1 cellular context compared by ENCODE assay signal in the genomic region with DNA sequence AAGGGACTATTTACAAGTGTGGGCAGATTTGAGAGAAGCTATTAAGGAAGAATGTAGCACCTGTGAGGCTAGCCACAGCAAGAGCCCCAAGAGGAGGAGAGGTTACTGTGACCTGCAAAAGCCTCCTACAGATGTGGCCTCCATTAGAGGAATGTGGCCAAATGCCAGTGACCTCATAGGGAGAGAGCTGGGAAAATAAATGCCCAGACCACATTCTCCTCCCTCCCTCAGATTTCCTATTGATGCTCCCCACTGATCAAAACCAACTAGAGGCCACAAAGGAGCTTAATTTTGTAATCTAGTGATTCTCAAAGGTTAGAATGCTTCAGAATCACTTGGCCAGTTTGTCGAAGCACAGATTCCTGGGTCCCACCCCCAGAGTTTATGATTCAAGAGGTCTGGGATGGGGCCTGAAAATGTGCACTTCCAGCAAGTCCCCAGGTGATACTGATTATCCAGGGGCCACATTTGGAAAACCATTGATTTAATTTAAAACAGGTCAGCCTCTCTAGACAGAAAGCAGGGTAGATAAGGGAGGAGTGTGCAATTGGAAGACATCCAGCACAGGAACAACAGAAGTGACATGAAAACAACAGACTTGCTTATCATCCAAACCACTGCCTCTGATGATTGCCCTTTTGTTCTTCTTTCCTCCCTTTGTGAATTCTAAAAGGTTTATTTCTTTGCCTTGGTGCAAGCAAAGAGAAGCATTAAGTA.
TF ChIP-seq lines count a peak whose summit lies in the region.

No MANE protein-coding gene starts in this region.

TF ChIP-seq in H1, 55 proteins besides CTCF, POLR2A, EP300 and RAD21:
- TF ChIP-seq, protein P1, sequence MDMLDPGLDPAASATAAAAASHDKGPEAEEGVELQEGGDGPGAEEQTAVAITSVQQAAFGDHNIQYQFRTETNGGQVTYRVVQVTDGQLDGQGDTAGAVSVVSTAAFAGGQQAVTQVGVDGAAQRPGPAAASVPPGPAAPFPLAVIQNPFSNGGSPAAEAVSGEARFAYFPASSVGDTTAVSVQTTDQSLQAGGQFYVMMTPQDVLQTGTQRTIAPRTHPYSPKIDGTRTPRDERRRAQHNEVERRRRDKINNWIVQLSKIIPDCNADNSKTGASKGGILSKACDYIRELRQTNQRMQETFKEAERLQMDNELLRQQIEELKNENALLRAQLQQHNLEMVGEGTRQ (IDR thresholded peaks at IDR 0.05; ENCODE audit: low read length): no peak
- TF ChIP-seq TEAD4 (IDR thresholded peaks at IDR 0.05; ENCODE audit: low read depth, low read length) (0 out of 2 replicates have a peak, but pooled peaks have one; percentile 29), JUND (IDR thresholded peaks at IDR 0.05; ENCODE audit: low read length) (no peak)
